In the genomic region with DNA sequence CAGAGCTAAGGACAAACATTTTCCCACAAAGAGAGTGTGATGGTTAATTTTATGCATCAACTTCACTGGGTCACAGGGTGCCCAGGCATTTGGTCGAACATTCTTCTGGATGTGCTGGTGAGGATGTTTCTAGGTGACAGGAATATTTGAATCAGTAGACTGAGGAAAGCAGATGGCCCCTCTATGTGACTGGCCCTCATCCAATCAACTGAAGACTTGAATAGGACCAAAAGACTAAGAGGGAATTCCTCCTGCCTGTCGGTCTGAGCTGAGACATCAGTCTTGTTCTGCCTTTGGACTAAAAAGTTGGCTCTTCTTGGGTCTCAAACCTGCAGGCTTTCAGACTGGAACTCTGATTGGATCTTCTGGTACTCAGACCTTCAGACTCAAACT, we compare ENCODE assay signal across 25 cellular contexts.
"Had no signal": no experiment of that assay in that cellular context is flagged by ENCODE, and none has a peak within 500 bp of the region (broad histone marks: within the 10 kb centered on the region; RNA-seq: fewer than 3 reads in every experiment).

No MANE protein-coding gene starts in this region.

- DNase-seq: dermis blood vessel endothelial cell; effector memory CD8-positive, alpha-beta T cell; erythroblast; esophagus squamous epithelium; foreskin melanocyte; glutamatergic neuron; heart right ventricle; hippocampal formation; left ventricle myocardium superior; lower lobe of right lung; natural killer cell; stimulated activated CD4-positive, alpha-beta T cell treated with anti-CD3 and anti-CD28 coated beads, Interleukin-2, amount 100 ng/mL, for 24 hours; stimulated activated CD4-positive, alpha-beta T cell treated with anti-CD3 and anti-CD28 coated beads, Interleukin-4, amount 100 ng/mL, for 4 hours; stimulated activated naive CD8-positive, alpha-beta T cell treated with anti-CD3 and anti-CD28 coated beads, Interleukin-15, Interleukin-2, amounts not matched to agents 100 U/mL and 50 U/mL, for 24 hours; substantia nigra; testis; upper lobe of right lung; uterus had no signal

- H3K9me3 ChIP-seq: esophagus squamous epithelium, heart right ventricle, lower lobe of right lung, neutrophil, prostate gland, right atrium auricular region, testis, tibial nerve, upper lobe of right lung, uterus had no signal

- H3K4me3 ChIP-seq: coronary artery, esophagus squamous epithelium, heart right ventricle, lower lobe of right lung, prostate gland, right atrium auricular region, testis, tibial nerve, upper lobe of right lung, uterus had no signal

- H3K27me3 ChIP-seq: esophagus squamous epithelium, heart right ventricle, neutrophil, right atrium auricular region, testis, tibial nerve, upper lobe of right lung, uterus had no signal

- H3K27ac ChIP-seq: coronary artery, esophagus squamous epithelium, heart right ventricle, lower lobe of right lung, neutrophil, prostate gland, right atrium auricular region, testis, upper lobe of right lung, uterus had no signal

- H3K4me1 ChIP-seq: prostate gland, testis, upper lobe of right lung had no signal

- ATAC-seq: effector memory CD8-positive, alpha-beta T cell; heart right ventricle; left ventricle myocardium superior; lower lobe of right lung; natural killer cell; sciatic nerve; stimulated activated memory B cell treated with anti-CD40 and anti-IgM and Interleukin-4, amounts not matched to agents 10 μg/mL and 1 μg/mL and 100 μg/mL, for 72 hours; stimulated activated naive CD8-positive, alpha-beta T cell treated with anti-CD3 and anti-CD28 coated beads, Interleukin-15, Interleukin-2, amounts not matched to agents 100 U/mL and 50 U/mL, for 24 hours; upper lobe of right lung had no signal

- H3K36me3 ChIP-seq: esophagus squamous epithelium, heart right ventricle, lower lobe of right lung, neutrophil, prostate gland, right atrium auricular region, upper lobe of right lung, uterus had no signal
